In the genomic region with DNA sequence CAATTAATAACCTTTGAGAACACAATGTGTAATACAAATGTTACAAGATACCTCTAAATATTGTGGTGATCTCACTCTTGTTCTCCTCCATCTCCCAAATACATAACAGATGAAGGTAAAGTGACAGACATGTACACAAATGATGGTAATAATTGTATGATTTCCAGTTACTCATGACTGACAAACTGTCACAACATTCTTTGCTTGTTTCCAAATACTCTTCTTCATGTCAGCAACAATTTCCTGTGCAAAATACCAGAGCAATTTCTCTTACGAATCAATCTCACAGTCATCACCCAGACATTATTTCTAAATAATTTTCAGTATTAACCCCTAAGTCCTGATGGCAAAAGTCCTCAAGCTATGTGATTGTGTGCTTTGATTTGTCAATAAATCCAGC, we compare ENCODE assay signal across 16 cellular contexts.
"Had no signal": no experiment of that assay in that cellular context is flagged by ENCODE, and none has a peak within 500 bp of the region (broad histone marks: within the 10 kb centered on the region; RNA-seq: fewer than 3 reads in every experiment).

No MANE protein-coding gene starts in this region.

- H3K9me3 Mint-ChIP-seq: activated CD4-positive, alpha-beta T cell treated with anti-CD3 and anti-CD28 coated beads, Interleukin-2, amount 10 ng/mL, durations not matched to agents 7 days and 5 days; activated T-cell treated with anti-CD3 and anti-CD28 coated beads, Interleukin-2, amount 50 U/mL, for 4 hours had no signal

- H3K4me3 ChIP-seq: ascending aorta, cardiac muscle cell, gastrocnemius medialis, tibial artery had no signal

- H3K4me3 Mint-ChIP-seq: activated CD4-positive, alpha-beta T cell treated with anti-CD3 and anti-CD28 coated beads, Interleukin-2, amount 10 ng/mL, durations not matched to agents 7 days and 5 days; activated T-cell treated with anti-CD3 and anti-CD28 coated beads, Interleukin-2, amount 50 U/mL, for 4 hours; nephron progenitor cell had no signal

- DNase-seq: activated CD4-positive, alpha-beta T cell treated with anti-CD3 and anti-CD28 coated beads, Interleukin-2, amount 10 ng/mL, durations not matched to agents 7 days and 5 days; activated CD8-positive, alpha-beta memory T cell treated with anti-CD3 and anti-CD28 coated beads, Interleukin-2, amount 50 U/mL, for 4 hours; activated naive CD4-positive, alpha-beta T cell treated with anti-CD3 and anti-CD28 coated beads, Interleukin-2, amount 50 U/mL, for 16 hours; activated T-cell treated with anti-CD3 and anti-CD28 coated beads, Interleukin-2, amount 50 U/mL, for 4 hours; gastrocnemius medialis; head of caudate nucleus; left ventricle myocardium superior; nephron progenitor cell; occipital lobe; stimulated activated CD4-positive, alpha-beta T cell treated with anti-CD3 and anti-CD28 coated beads, Interleukin-2, amount 100 ng/mL, for 24 hours; stimulated activated naive CD8-positive, alpha-beta T cell treated with anti-CD3 and anti-CD28 coated beads, Interleukin-15, Interleukin-2, amounts not matched to agents 100 U/mL and 50 U/mL, for 24 hours; substantia nigra; tibial artery had no signal

- H3K9me3 ChIP-seq: ascending aorta, gastrocnemius medialis, tibial artery had no signal

- H3K27ac ChIP-seq: ascending aorta, cardiac muscle cell, gastrocnemius medialis, tibial artery had no signal

- H3K4me1 Mint-ChIP-seq: activated CD4-positive, alpha-beta T cell treated with anti-CD3 and anti-CD28 coated beads, Interleukin-2, amount 10 ng/mL, durations not matched to agents 7 days and 5 days had no signal

- H3K4me1 ChIP-seq: ascending aorta, gastrocnemius medialis, tibial artery had no signal

- H3K36me3 ChIP-seq: ascending aorta, cardiac muscle cell, gastrocnemius medialis, tibial artery had no signal

- ATAC-seq: activated CD4-positive, CD25-positive, alpha-beta regulatory T cell treated with anti-CD3 and anti-CD28 coated beads, Interleukin-2, amount 50 U/mL, for 24 hours; activated T-cell treated with anti-CD3 and anti-CD28 coated beads, Interleukin-2, amount 50 U/mL, for 4 hours; gastrocnemius medialis; left ventricle myocardium superior; stimulated activated naive CD8-positive, alpha-beta T cell treated with anti-CD3 and anti-CD28 coated beads, Interleukin-15, Interleukin-2, amounts not matched to agents 100 U/mL and 50 U/mL, for 24 hours had no signal

- H3K27me3 ChIP-seq: ascending aorta, cardiac muscle cell, gastrocnemius medialis, tibial artery had no signal

- H3K27ac Mint-ChIP-seq: activated CD4-positive, alpha-beta T cell treated with anti-CD3 and anti-CD28 coated beads, Interleukin-2, amount 10 ng/mL, durations not matched to agents 7 days and 5 days; nephron progenitor cell had no signal
